In the genomic region with DNA sequence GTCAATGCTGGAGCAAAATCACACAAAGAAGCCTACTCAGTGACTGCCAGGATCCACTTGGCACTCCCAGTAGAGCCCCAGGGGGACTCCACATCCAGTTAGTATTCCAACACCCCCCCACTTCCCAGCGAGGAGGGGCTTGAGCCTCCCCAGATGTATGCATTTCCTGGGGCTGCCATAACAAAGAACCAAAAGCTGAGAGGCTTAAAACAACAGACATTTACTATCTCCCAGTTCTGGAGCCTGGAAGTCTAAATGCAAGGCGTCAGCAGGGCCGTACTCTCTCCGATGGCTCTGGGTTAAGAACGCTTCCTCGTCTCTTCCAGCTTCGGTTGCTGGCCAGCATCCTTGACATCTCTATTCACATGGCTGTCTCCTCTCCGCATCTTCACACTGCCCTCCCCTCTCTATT, we compare ENCODE assay signal across 21 cellular contexts. TPM values are rescaled to one million over a fixed set of nuclear protein-coding genes. Genes with fewer than 3 reads are reported as not detected.
A peak's percentile ranks its signal among the peaks of the same experiment; 100 is the strongest.
DNase-seq lines count a peak whose midpoint lies in the region; ATAC-seq and TF ChIP-seq lines count a peak whose summit lies in the region.
"Had no signal": no experiment of that assay in that cellular context is flagged by ENCODE, and none has a peak within 500 bp of the region (broad histone marks: within the 10 kb centered on the region; RNA-seq: fewer than 3 reads in every experiment).

No MANE protein-coding gene starts in this region.

- no peak overlapping the region for H3K9ac ChIP-seq in HUES48 (ENCODE audit: low read depth, low read length)
- H3K9ac ChIP-seq: GM23248 had no signal

- no peak overlapping the region for H3K4me3 Mint-ChIP-seq in chondrocyte (ENCODE audit: unreplicated experiment)
- no peak overlapping the region for H3K4me3 Mint-ChIP-seq in osteocyte (ENCODE audit: unreplicated experiment)
- no peak overlapping the region for H3K4me3 Mint-ChIP-seq in effector memory CD8-positive, alpha-beta T cell
- H3K4me3 Mint-ChIP-seq: activated CD4-positive, alpha-beta T cell treated with anti-CD3 and anti-CD28 coated beads, Interleukin-2, amount 10 ng/mL, durations not matched to agents 7 days and 5 days; activated naive CD8-positive, alpha-beta T cell; activated T-cell treated with anti-CD3 and anti-CD28 coated beads, Interleukin-2, amount 50 U/mL, for 24 hours; B cell; central memory CD8-positive, alpha-beta T cell; stimulated activated naive CD8-positive, alpha-beta T cell treated with anti-CD3 and anti-CD28 coated beads, Interleukin-15, amount 100 ng/mL, for 72 hours had no signal

- peaks cover 1% of the 10 kb centered on the region for H3K36me3 Mint-ChIP-seq in chondrocyte (ENCODE audit: low read depth)
- H3K36me3 Mint-ChIP-seq in osteocyte (ENCODE audit: unreplicated experiment): no peaks in the 10 kb centered on the region
- peaks cover 3% of the 10 kb centered on the region for H3K36me3 Mint-ChIP-seq in effector memory CD8-positive, alpha-beta T cell (ENCODE audit: insufficient read depth)

- H3K4me3 ChIP-seq in HUES48 (ENCODE audit: low read depth, low read length): no peak overlapping the region
- H3K4me3 ChIP-seq: GM23248 had no signal

- H3K9me3 ChIP-seq in HUES48 (ENCODE audit: control insufficient read depth, insufficient read depth, low read length): no peaks in the 10 kb centered on the region

- H3K4me1 ChIP-seq in HUES48 (ENCODE audit: control insufficient read depth, insufficient read depth, low read length): peaks cover 14% of the 10 kb centered on the region

- H3K4me1 Mint-ChIP-seq in chondrocyte (ENCODE audit: low read depth) (peaks cover 34% of the 10 kb centered on the region), osteocyte (ENCODE audit: unreplicated experiment) (peaks cover 34% of the 10 kb centered on the region)
- no peaks in the 10 kb centered on the region for H3K4me1 Mint-ChIP-seq in effector memory CD8-positive, alpha-beta T cell (ENCODE audit: low read depth in 2 of 2)
- H3K4me1 Mint-ChIP-seq: B cell; central memory CD8-positive, alpha-beta T cell; stimulated activated naive CD8-positive, alpha-beta T cell treated with anti-CD3 and anti-CD28 coated beads, Interleukin-15, amount 100 ng/mL, for 72 hours had no signal

- H3K27me3 Mint-ChIP-seq in chondrocyte (ENCODE audit: low read depth): peaks cover 5% of the 10 kb centered on the region
- peaks cover 2% of the 10 kb centered on the region for H3K27me3 Mint-ChIP-seq in osteocyte (ENCODE audit: unreplicated experiment)
- no peaks in the 10 kb centered on the region for H3K27me3 Mint-ChIP-seq in effector memory CD8-positive, alpha-beta T cell
- H3K27me3 Mint-ChIP-seq: activated naive CD8-positive, alpha-beta T cell; activated T-cell treated with anti-CD3 and anti-CD28 coated beads, Interleukin-2, amount 50 U/mL, for 24 hours; central memory CD8-positive, alpha-beta T cell; stimulated activated naive CD8-positive, alpha-beta T cell treated with anti-CD3 and anti-CD28 coated beads, Interleukin-15, amount 100 ng/mL, for 72 hours had no signal

- H3K9me3 Mint-ChIP-seq in chondrocyte (ENCODE audit: low read depth) (no peaks in the 10 kb centered on the region), osteocyte (ENCODE audit: unreplicated experiment) (no peaks in the 10 kb centered on the region)
- no peaks in the 10 kb centered on the region for H3K9me3 Mint-ChIP-seq in effector memory CD8-positive, alpha-beta T cell
- H3K9me3 Mint-ChIP-seq: activated CD4-positive, alpha-beta T cell treated with anti-CD3 and anti-CD28 coated beads, Interleukin-2, amount 10 ng/mL, durations not matched to agents 7 days and 5 days; activated T-cell treated with anti-CD3 and anti-CD28 coated beads, Interleukin-2, amount 50 U/mL, for 24 hours; central memory CD8-positive, alpha-beta T cell; stimulated activated naive CD8-positive, alpha-beta T cell treated with anti-CD3 and anti-CD28 coated beads, Interleukin-15, amount 100 ng/mL, for 72 hours had no signal

- DNase-seq in chondrocyte (ENCODE audit: low spot score): no peak
- peak; percentile 55 for DNase-seq in iPS-NIHi7 (ENCODE audit: extremely low spot score)
- no peak for DNase-seq in osteocyte (ENCODE audit: extremely low spot score, unreplicated experiment)
- no peak for DNase-seq in cortex of kidney (lab: John Stamatoyannopoulos, UW)
- no peak for DNase-seq in effector memory CD8-positive, alpha-beta T cell
- DNase-seq in GF-D8 (lab: John Stamatoyannopoulos, UW): no peak
- DNase-seq: activated CD4-positive, alpha-beta T cell treated with anti-CD3 and anti-CD28 coated beads, Interleukin-2, amount 10 ng/mL, durations not matched to agents 7 days and 5 days; activated T-cell treated with anti-CD3 and anti-CD28 coated beads, Interleukin-2, amount 50 U/mL, for 24 hours; DMS 273 treated with DMSO at 0.1 percent for 48 hours; GM23248; NCI-H1105; NCI-H2227 treated with DMSO at 0.1 percent for 48 hours; Right ventricle myocardium superior; stimulated activated CD4-positive, alpha-beta T cell treated with anti-CD3 and anti-CD28 coated beads, Interleukin-12 subunit alpha, Interleukin-12 subunit beta, amount 100 ng/mL, for 4 hours; stimulated activated naive CD8-positive, alpha-beta T cell treated with anti-CD3 and anti-CD28 coated beads, Interleukin-15, amount 100 ng/mL, for 72 hours; T-helper 9 cell had no signal

- H3K27ac Mint-ChIP-seq in chondrocyte (ENCODE audit: unreplicated experiment) (peak overlapping the region; percentile 83), osteocyte (ENCODE audit: unreplicated experiment) (peak overlapping the region; percentile 89)
- no peak overlapping the region for H3K27ac Mint-ChIP-seq in effector memory CD8-positive, alpha-beta T cell
- H3K27ac Mint-ChIP-seq: activated CD4-positive, alpha-beta T cell treated with anti-CD3 and anti-CD28 coated beads, Interleukin-2, amount 10 ng/mL, durations not matched to agents 7 days and 5 days; activated naive CD8-positive, alpha-beta T cell; activated T-cell treated with anti-CD3 and anti-CD28 coated beads, Interleukin-2, amount 50 U/mL, for 24 hours; B cell; stimulated activated naive CD8-positive, alpha-beta T cell treated with anti-CD3 and anti-CD28 coated beads, Interleukin-15, amount 100 ng/mL, for 72 hours had no signal

- peak overlapping the region; percentile 63 for H3K27ac ChIP-seq in HUES48 (ENCODE audit: low read depth, low read length)
- H3K27ac ChIP-seq: GM23248 had no signal

- TF ChIP-seq CTCF in chondrocyte (IDR thresholded peaks at IDR 0.05): no peak
- TF ChIP-seq CTCF in osteocyte (IDR thresholded peaks at IDR 0.05): no peak

- no peaks in the 10 kb centered on the region for H3K27me3 ChIP-seq in HUES48 (ENCODE audit: control insufficient read depth, insufficient read depth, low read length)

- no peaks in the 10 kb centered on the region for H3K36me3 ChIP-seq in HUES48 (ENCODE audit: control insufficient read depth, insufficient read depth, low read length)

- ATAC-seq in effector memory CD8-positive, alpha-beta T cell (replicated peaks): no peak
- no peak for ATAC-seq in HG02885 (IDR thresholded peaks at IDR 0.05; ENCODE audit: poor library complexity, unreplicated experiment)
- ATAC-seq: stimulated activated naive CD8-positive, alpha-beta T cell treated with anti-CD3 and anti-CD28 coated beads, Interleukin-15, amount 100 ng/mL, for 72 hours had no signal

RNA-seq across cellular contexts. Expression of a gene that starts 23.0 kb away (rescaled TPM):
- total RNA-seq in chondrocyte: 44.5 to 63.9 TPM (median 61.9 TPM) in 3 replicates
- 54.7 and 55.9 TPM in 2 replicates for total RNA-seq in osteocyte

RNA-seq across cellular contexts. Expression of a gene that starts 57.7 kb away (rescaled TPM):
- total RNA-seq in chondrocyte (9.6 to 14.9 TPM (median 12.2 TPM) in 3 replicates), osteocyte (4.0 and 6.5 TPM in 2 replicates)

Comparison
In these comparisons a context has a peak if more than half of its experiments do, and no peak if none do; other contexts are left out.
1. H3K27ac Mint-ChIP-seq: peak in chondrocyte (single experiment) and osteocyte (single experiment); none in effector memory CD8-positive, alpha-beta T cell (0 of 2).